In the genomic region with DNA sequence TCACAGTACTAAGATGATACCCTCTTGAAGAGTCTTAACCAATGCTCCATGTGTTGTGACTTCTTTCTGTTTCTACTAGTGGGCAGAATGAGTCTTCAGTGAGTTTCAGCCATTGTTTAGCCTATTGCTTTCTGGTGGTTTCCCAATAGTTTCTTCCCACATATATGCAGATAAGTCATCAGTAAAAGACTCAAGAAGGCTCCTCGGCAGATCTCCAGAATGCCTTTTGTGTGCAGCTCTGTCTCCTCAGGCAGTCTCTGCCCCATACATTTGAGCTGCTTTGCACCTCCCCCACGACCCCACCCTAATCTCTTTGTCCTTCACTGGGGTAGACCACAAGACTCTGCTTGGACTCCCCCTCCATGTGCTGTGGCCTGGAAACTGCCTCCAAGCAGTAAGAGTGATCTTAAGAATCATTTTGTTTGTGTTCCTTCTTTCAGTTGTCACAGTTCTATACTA, we compare ENCODE assay signal across 8 cellular contexts.
DNase-seq lines count a peak whose midpoint lies in the region; ATAC-seq and TF ChIP-seq lines count a peak whose summit lies in the region.

No MANE protein-coding gene starts in this region.

- H3K4me1 ChIP-seq in right lobe of liver, result no peaks in the 10 kb centered on the region

- CTCF ChIA-PET in BJ (lab: Yijun Ruan, JAX), result interaction anchor here (0.5 to 1.5 kb wide), 3 partner anchors 64 to 154 kb away, joined by 3 to 6 read pairs (median 4); no protein-coding TSS in a partner anchor
- CTCF ChIA-PET in activated CD8-positive, alpha-beta T cell treated with anti-CD3 and anti-CD28 coated beads, Interleukin-2, amount 10 ng/mL, durations not matched to agents 7 days and 5 days (lab: Charles Lee), result interaction anchor here (1.2 to 2.0 kb wide), 2 partner anchors 87 to 139 kb away, joined by 4 to 5 read pairs; no protein-coding TSS in a partner anchor

- ATAC-seq in activated CD8-positive, alpha-beta T cell treated with anti-CD3 and anti-CD28 coated beads, Interleukin-2, amount 10 ng/mL, durations not matched to agents 7 days and 5 days, result peak; percentile 44
- no peak for ATAC-seq in right lobe of liver

- POLR2A ChIA-PET in BJ (lab: Charles Lee), result no interaction called here
- POLR2A ChIA-PET in activated CD8-positive, alpha-beta T cell treated with anti-CD3 and anti-CD28 coated beads, Interleukin-2, amount 10 ng/mL, durations not matched to agents 7 days and 5 days (lab: Charles Lee), result interaction anchor here (0.6 kb wide), 1 partner anchor 58 kb away, joined by 3 read pairs; no protein-coding TSS in a partner anchor

- H3K9me3 ChIP-seq in right lobe of liver, result no peaks in the 10 kb centered on the region

- H3K4me3 Mint-ChIP-seq in HFFc6 (peak overlapping the region; percentile 83), CD14-positive monocyte (no peak overlapping the region)
- no peak overlapping the region for H3K4me3 Mint-ChIP-seq in activated CD8-positive, alpha-beta T cell treated with anti-CD3 and anti-CD28 coated beads, Interleukin-2, amount 10 ng/mL, durations not matched to agents 7 days and 5 days

- peaks cover 31% of the 10 kb centered on the region for H3K36me3 Mint-ChIP-seq in HFFc6 (ENCODE audit: low read depth)
- H3K36me3 Mint-ChIP-seq in activated CD8-positive, alpha-beta T cell treated with anti-CD3 and anti-CD28 coated beads, Interleukin-2, amount 10 ng/mL, durations not matched to agents 7 days and 5 days (ENCODE audit: low read depth), result peaks cover 9% of the 10 kb centered on the region
- no peaks in the 10 kb centered on the region for H3K36me3 Mint-ChIP-seq in CD14-positive monocyte

- no peaks in the 10 kb centered on the region; the same call in 1 of the 2 replicates for H3K27me3 Mint-ChIP-seq in HFFc6 (ENCODE audit: insufficient read depth)
- H3K27me3 Mint-ChIP-seq in activated CD8-positive, alpha-beta T cell treated with anti-CD3 and anti-CD28 coated beads, Interleukin-2, amount 10 ng/mL, durations not matched to agents 7 days and 5 days (ENCODE audit: low read depth), result no peaks in the 10 kb centered on the region
- peaks cover 0 to 4% (median 2%) of the 10 kb centered on the region in 3 donors for H3K27me3 Mint-ChIP-seq in CD14-positive monocyte (ENCODE audit: low read depth in 3 of 3)

- H3K36me3 ChIP-seq in BJ (ENCODE audit: control insufficient read depth, insufficient read depth, low read length), result no peaks in the 10 kb centered on the region
- no peaks in the 10 kb centered on the region for H3K36me3 ChIP-seq in kidney epithelial cell (ENCODE audit: control insufficient read depth, insufficient read depth, low read length)
- no peaks in the 10 kb centered on the region for H3K36me3 ChIP-seq in right lobe of liver

- 30% methylated on average over 1 of the region's 2 CpGs for WGBS in right lobe of liver (ENCODE audit: insufficient coverage, low coverage, low lambda C conversion rate, missing lambda C conversion rate)

- H3K27me3 ChIP-seq in BJ (ENCODE audit: control insufficient read depth, insufficient read depth, low read length) (no peaks in the 10 kb centered on the region), kidney epithelial cell (ENCODE audit: control insufficient read depth, insufficient read depth, low read length) (no peaks in the 10 kb centered on the region), right lobe of liver (no peaks in the 10 kb centered on the region)

- no peak for TF ChIP-seq POLR2A in right lobe of liver (IDR thresholded peaks at IDR 0.05)

- H3K4me3 ChIP-seq in BJ (ENCODE audit: low read depth, low read length) (no peak overlapping the region), kidney epithelial cell (ENCODE audit: low read depth, low read length) (no peak overlapping the region), right lobe of liver (no peak overlapping the region)

- H3K9me3 Mint-ChIP-seq in HFFc6, result peaks cover 9% of the 10 kb centered on the region
- peaks cover 12% of the 10 kb centered on the region for H3K9me3 Mint-ChIP-seq in activated CD8-positive, alpha-beta T cell treated with anti-CD3 and anti-CD28 coated beads, Interleukin-2, amount 10 ng/mL, durations not matched to agents 7 days and 5 days (ENCODE audit: insufficient read depth)
- H3K9me3 Mint-ChIP-seq in CD14-positive monocyte, result peaks cover 1 to 9% (median 4%) of the 10 kb centered on the region in 7 donors

- TF ChIP-seq CTCF in BJ (IDR thresholded peaks at IDR 0.05; ENCODE audit: insufficient read depth, low read depth, low read length), result no peak
- no peak for TF ChIP-seq CTCF in HFFc6 (IDR thresholded peaks at IDR 0.05)
- no peak for TF ChIP-seq CTCF in kidney epithelial cell (IDR thresholded peaks at IDR 0.05; ENCODE audit: insufficient read depth, low read length, poor library complexity, severe bottlenecking)
- no peak for TF ChIP-seq CTCF in right lobe of liver (IDR thresholded peaks at IDR 0.05)
- no peak for TF ChIP-seq CTCF in CD14-positive monocyte (IDR thresholded peaks at IDR 0.05)

- DNase-seq in BJ (ENCODE audit: low read depth) (peak; percentile 69), HFFc6 (peak; percentile 84), kidney epithelial cell (ENCODE audit: low read depth) (peak; percentile 63), HuH-7.5 (ENCODE audit: low spot score) (no peak), right lobe of liver (no peak), CD14-positive monocyte (ENCODE audit: low spot score) (no peak), GDM1 (lab: John Stamatoyannopoulos, UW) (no peak)
- DNase-seq in activated CD8-positive, alpha-beta T cell treated with anti-CD3 and anti-CD28 coated beads, Interleukin-2, amount 10 ng/mL, durations not matched to agents 7 days and 5 days, result no peak

- H3K27ac Mint-ChIP-seq in HFFc6 (peak overlapping the region; percentile 95), CD14-positive monocyte (peak overlapping the region in 1 of 7 donors; percentile 7)
- no peak overlapping the region for H3K27ac Mint-ChIP-seq in activated CD8-positive, alpha-beta T cell treated with anti-CD3 and anti-CD28 coated beads, Interleukin-2, amount 10 ng/mL, durations not matched to agents 7 days and 5 days

- intact Hi-C loops in right lobe of liver (cut with DNase I) (no loop called here), CD14-positive monocyte (cut with micrococcal nuclease) (no loop called here)

- H3K4me1 Mint-ChIP-seq in HFFc6 (ENCODE audit: low read depth) (peaks cover 87% of the 10 kb centered on the region), CD14-positive monocyte (no peaks in the 10 kb centered on the region)
- peaks cover 22% of the 10 kb centered on the region for H3K4me1 Mint-ChIP-seq in activated CD8-positive, alpha-beta T cell treated with anti-CD3 and anti-CD28 coated beads, Interleukin-2, amount 10 ng/mL, durations not matched to agents 7 days and 5 days (ENCODE audit: low read depth)

- no peak overlapping the region for H3K27ac ChIP-seq in right lobe of liver

Comparison
In these comparisons a context has a peak if more than half of its experiments do, and no peak if none do; other contexts are left out.
1. DNase-seq: peak in BJ (single experiment), HFFc6 (single experiment) and kidney epithelial cell (single experiment); none in activated CD8-positive, alpha-beta T cell treated with anti-CD3 and anti-CD28 coated beads, Interleukin-2, amount 10 ng/mL, durations not matched to agents 7 days and 5 days (single experiment), HuH-7.5 (single experiment), right lobe of liver (0 of 3), CD14-positive monocyte (single experiment) and GDM1 (single experiment).